ENCODE assay signal across 1 cellular context in the genomic region with DNA sequence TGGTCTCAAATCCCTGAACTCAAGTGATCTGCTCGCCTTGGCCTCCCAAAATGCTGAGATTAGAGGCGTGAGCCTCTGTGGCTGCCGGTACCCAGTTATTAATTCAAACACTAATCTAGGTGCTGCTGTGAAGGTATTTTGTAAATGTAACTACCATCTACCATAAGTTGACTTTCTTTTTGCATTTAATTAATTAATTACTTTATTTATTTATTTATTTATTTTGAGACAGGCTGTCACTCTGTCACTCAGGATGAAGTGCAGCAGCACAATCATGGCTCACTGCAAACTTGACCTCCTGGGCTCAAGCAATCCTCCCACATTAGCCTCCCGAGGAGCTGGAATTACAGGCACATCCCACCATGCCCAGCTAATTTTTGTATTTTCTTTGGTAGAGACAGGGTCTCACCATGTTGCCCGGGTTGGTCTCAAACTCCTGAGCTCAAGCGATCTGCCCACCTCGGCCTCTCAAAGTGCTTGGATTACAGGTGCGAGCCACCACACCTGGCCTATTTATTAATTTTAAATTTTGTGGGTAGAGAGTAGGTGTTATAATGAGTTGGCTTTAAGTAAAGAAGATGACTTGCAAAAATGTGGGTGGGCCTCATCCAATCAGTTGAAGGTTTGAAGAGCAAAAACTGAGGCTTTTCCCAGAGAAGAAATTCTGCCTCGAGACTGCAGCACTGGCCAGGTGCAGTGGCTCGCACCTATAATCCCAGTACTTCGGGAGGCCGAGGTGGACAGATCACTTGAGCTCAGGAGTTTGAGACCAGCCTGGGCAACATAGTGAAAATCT.
TF ChIP-seq lines count a peak whose summit lies in the region.

No MANE protein-coding gene starts in this region.

TF ChIP-seq in HEK293, 187 proteins besides CTCF, POLR2A, EP300 and RAD21 (continued from another document):
- TF ChIP-seq, protein P1, sequence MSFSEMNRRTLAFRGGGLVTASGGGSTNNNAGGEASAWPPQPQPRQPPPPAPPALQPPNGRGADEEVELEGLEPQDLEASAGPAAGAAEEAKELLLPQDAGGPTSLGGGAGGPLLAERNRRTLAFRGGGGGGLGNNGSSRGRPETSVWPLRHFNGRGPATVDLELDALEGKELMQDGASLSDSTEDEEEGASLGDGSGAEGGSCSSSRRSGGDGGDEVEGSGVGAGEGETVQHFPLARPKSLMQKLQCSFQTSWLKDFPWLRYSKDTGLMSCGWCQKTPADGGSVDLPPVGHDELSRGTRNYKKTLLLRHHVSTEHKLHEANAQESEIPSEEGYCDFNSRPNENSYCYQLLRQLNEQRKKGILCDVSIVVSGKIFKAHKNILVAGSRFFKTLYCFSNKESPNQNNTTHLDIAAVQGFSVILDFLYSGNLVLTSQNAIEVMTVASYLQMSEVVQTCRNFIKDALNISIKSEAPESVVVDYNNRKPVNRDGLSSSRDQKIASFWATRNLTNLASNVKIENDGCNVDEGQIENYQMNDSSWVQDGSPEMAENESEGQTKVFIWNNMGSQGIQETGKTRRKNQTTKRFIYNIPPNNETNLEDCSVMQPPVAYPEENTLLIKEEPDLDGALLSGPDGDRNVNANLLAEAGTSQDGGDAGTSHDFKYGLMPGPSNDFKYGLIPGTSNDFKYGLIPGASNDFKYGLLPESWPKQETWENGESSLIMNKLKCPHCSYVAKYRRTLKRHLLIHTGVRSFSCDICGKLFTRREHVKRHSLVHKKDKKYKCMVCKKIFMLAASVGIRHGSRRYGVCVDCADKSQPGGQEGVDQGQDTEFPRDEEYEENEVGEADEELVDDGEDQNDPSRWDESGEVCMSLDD (tag by site-specific recombination; IDR thresholded peaks at IDR 0.05): no peak
- TF ChIP-seq YY1 (tag by site-specific recombination; IDR thresholded peaks at IDR 0.05) (no peak), ZNF433 (tag by site-specific recombination; IDR thresholded peaks at IDR 0.05; ENCODE audit: low read depth) (peak; percentile 74; the same call in 1 of the 2 replicates), ZNF473 (tag by site-specific recombination; IDR thresholded peaks at IDR 0.05) (no peak), ZNF140 (tag by site-specific recombination; IDR thresholded peaks at IDR 0.05) (peak; percentile 61)
